In genomic region chr4:4593596-4593995, GRCh38 we compare ENCODE assay signal across 2 cellular contexts.
TF ChIP-seq lines count a peak whose summit lies in the region.

No MANE protein-coding gene starts in this region.

TF ChIP-seq in HepG2, 621 proteins besides CTCF, POLR2A, EP300 and RAD21:
- TF ChIP-seq ATF7 (IDR thresholded peaks at IDR 0.05) (peak; percentile 65), ATF7 (CRISPR knock-in tag; IDR thresholded peaks at IDR 0.05) (no peak), HDAC1 (CRISPR knock-in tag; IDR thresholded peaks at IDR 0.05) (no peak)
TF ChIP-seq in HepG2: peak in this region for 1.

TF ChIP-seq in H1, 55 proteins besides CTCF, POLR2A, EP300 and RAD21:
- TF ChIP-seq TBP (IDR thresholded peaks at IDR 0.05; ENCODE audit: low read depth, low read length) (no peak), NANOG (IDR thresholded peaks at IDR 0.05; ENCODE audit: insufficient read depth, low read depth, low read length, poor library complexity, severe bottlenecking) (no peak), SP1 (IDR thresholded peaks at IDR 0.05; ENCODE audit: low read depth, low read length) (no peak), ZNF274 (IDR thresholded peaks at IDR 0.05; ENCODE audit: borderline replicate concordance, extremely low read depth, low read length) (no peak), YY1 (IDR thresholded peaks at IDR 0.05; ENCODE audit: low read depth, low read length) (no peak), BACH1 (IDR thresholded peaks at IDR 0.05; ENCODE audit: low read length) (no peak), RBBP5 (IDR thresholded peaks at IDR 0.05; ENCODE audit: borderline replicate concordance, low read depth, low read length) (no peak)
